In the genomic region with DNA sequence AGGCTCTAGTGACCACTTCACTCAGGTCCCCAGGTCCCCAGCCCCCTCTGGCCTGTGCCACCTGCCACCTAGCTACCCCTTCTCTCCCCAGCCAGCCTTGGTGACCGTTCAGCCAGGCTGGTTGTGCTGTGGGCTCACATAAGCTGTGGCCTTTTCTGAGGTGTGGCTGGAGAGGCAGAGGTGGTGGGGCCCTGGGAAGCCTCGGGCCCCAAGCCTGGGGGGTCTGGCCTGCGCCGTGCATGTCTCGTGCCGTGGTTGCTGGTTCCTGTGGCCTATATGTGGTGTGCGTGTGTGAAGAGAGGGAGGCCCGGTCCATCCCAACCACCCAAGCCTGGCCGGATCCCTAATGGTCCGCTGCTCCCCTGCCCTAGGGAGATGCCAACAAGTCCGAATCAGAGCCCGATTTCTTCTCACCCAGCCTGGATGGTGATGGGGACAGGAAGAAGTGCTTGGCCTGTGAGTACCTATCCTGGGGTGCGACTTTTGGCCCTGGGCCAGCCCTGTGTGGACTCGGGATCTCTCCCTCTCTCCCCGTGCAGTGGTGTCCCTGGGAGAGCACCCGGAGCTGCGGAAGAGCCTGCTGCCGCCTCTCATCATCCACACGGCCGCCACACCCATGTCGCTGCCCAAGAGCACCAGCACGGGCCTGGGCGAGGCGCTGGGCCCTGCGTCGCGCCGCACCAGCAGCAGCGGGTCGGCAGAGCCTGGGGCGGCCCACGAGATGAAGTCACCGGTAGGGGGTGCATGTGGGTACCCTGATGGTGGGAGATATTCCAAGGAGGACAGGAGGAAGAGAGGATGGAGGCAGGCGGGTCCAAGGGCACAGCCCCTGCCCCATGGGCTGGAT, we compare ENCODE assay signal across 1 cellular context.
TF ChIP-seq lines count a peak whose summit lies in the region.

No MANE protein-coding gene starts in this region.

TF ChIP-seq in H1, 55 proteins besides CTCF, POLR2A, EP300 and RAD21:
- TF ChIP-seq CTBP2 (IDR thresholded peaks at IDR 0.05; ENCODE audit: borderline replicate concordance, insufficient read depth, insufficient read length, low read length) = peak; percentile 36
- peak; percentile 53; the same call in 1 of the 2 replicates for TF ChIP-seq YY1 (IDR thresholded peaks at IDR 0.05; ENCODE audit: low read depth, low read length)
- peak; percentile 33; the same call in 1 of the 2 replicates for TF ChIP-seq CREB1 (IDR thresholded peaks at IDR 0.05)
- TF ChIP-seq MAX (IDR thresholded peaks at IDR 0.05) = peak; percentile 61
- no peak for TF ChIP-seq JUND (IDR thresholded peaks at IDR 0.05; ENCODE audit: low read length)
- TF ChIP-seq GABPA (IDR thresholded peaks at IDR 0.05; ENCODE audit: borderline replicate concordance, insufficient read depth, low read length) = peak; percentile 78; the same call in 1 of the 2 replicates
